Comparison of ENCODE assay signal across 8 cellular contexts in the genomic region with DNA sequence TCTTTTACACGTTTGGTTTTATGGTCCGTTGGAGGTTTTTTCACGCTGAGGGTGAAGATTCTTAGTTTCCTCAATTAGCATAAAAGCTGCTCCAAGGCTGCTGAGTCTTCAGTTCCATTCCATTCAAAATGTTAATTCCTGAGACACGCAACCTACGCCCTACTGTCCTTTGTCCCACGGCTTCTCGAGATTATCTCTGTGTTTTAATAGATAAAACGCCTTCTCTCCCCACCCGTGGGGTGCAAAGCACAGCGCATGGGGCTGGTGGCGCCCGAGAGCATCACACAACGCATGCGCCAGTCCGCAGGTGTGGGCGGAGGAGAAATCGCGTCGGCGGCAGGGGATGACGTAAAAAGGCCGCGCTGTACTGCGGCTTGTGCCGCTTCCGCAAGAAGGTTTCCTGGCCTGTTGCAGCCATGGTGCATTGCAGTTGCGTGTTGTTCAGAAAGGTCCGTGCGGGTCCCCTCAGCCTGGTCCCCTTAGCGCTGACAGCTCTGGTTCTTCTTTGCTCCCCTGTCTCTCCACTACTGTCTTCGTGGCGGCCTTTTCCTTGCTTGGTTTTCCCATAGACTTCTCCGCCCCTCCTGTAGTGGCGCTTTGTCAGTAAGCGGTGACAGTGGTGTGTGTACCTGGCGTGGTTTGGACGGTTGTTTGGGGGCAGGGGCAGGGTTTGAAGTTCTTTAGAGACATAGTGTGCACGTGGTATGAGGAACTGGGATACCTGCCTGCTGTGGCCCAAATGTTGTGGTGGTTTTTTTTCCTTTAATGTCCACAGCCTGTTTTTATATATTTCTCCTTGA. TPM values are rescaled to one million over a fixed set of nuclear protein-coding genes. Genes with fewer than 3 reads are reported as not detected.
DNase-seq lines count a peak whose midpoint lies in the region; ATAC-seq and TF ChIP-seq lines count a peak whose summit lies in the region.

TSS of gene GTPBP10 (plus strand) at position 391 of the 800 bp plus-strand sequence. CDS start at position 417, 26 bp downstream.

- H3K9me3 Mint-ChIP-seq in CD4-positive, CD25-positive, alpha-beta regulatory T cell, result peaks cover 0 to 2% (median 0%) of the 10 kb centered on the region in 7 donors

- H3K4me3 ChIP-seq in CD4-positive, CD25-positive, alpha-beta regulatory T cell (ENCODE audit: low read depth, low read length), result peak within 1 kb of the TSS; percentile 99
- H3K4me3 ChIP-seq in liver (ENCODE audit: low read depth in 1 of 3, low read length in 3 of 3), result peak within 1 kb of the TSS; percentile 60 to 97 (median 76)

- under 1% methylated on average over 38 of the region's 38 CpGs for WGBS in liver

- peak; percentile 89 to 98 (median 95) for DNase-seq in CD4-positive, CD25-positive, alpha-beta regulatory T cell
- DNase-seq in NCI-H748 treated with DMSO at 0.1 percent for 48 hours (lab: John Stamatoyannopoulos, UW), result peak; percentile 91
- peak; percentile 95 for DNase-seq in activated CD4-positive, alpha-beta T cell treated with anti-CD3 and anti-CD28 coated beads, Interleukin-2, amount 50 U/mL, for 4 hours
- peak; percentile 92 to 95 for DNase-seq in dermis microvascular lymphatic vessel endothelial cell (ENCODE audit: low read depth in 2 of 2)
- DNase-seq in stimulated activated CD4-positive, alpha-beta T cell treated with anti-CD3 and anti-CD28 coated beads, Interleukin-4, amount 100 ng/mL, for 24 hours, result peak; percentile 96

- peak within 1 kb of the TSS; percentile 94 to 96 for H3K9ac ChIP-seq in liver (ENCODE audit: low read depth in 1 of 2, low read length in 2 of 2)

- peak; percentile 74 for TF ChIP-seq CTCF in liver (IDR thresholded peaks at IDR 0.05; ENCODE audit: low read depth, low read length, missing input control)

- H3K27me3 Mint-ChIP-seq in CD4-positive, CD25-positive, alpha-beta regulatory T cell, result peaks cover 11% of the 10 kb centered on the region

- no peaks in the 10 kb centered on the region for H3K9me3 ChIP-seq in CD4-positive, CD25-positive, alpha-beta regulatory T cell (ENCODE audit: control insufficient read depth in 2 of 2, low read length in 2 of 2)
- no peaks in the 10 kb centered on the region for H3K9me3 ChIP-seq in liver (ENCODE audit: control insufficient read depth in 4 of 4, low read length in 3 of 4)

- H3K4me1 Mint-ChIP-seq in CD4-positive, CD25-positive, alpha-beta regulatory T cell, result peaks cover 33 to 61% (median 42%) of the 10 kb centered on the region in 4 donors

- peak within 1 kb of the TSS; percentile 95 to 99 (median 98) for H3K4me3 Mint-ChIP-seq in CD4-positive, CD25-positive, alpha-beta regulatory T cell

- H3K27me3 ChIP-seq in CD4-positive, CD25-positive, alpha-beta regulatory T cell (ENCODE audit: control insufficient read depth, insufficient read depth, low read length), result no peaks in the 10 kb centered on the region
- no peaks in the 10 kb centered on the region for H3K27me3 ChIP-seq in liver (ENCODE audit: control insufficient read depth in 4 of 4, insufficient read depth in 4 of 4, low read length in 3 of 4)

- H3K36me3 ChIP-seq in CD4-positive, CD25-positive, alpha-beta regulatory T cell (ENCODE audit: control insufficient read depth, insufficient read depth, low read length), result peaks cover 3% of the 10 kb centered on the region
- no peaks in the 10 kb centered on the region for H3K36me3 ChIP-seq in liver (ENCODE audit: control insufficient read depth in 4 of 4, insufficient read depth in 3 of 4, low read depth in 1 of 4, low read length in 3 of 4)

- peak within 1 kb of the TSS; percentile 93 for H3K27ac ChIP-seq in CD4-positive, CD25-positive, alpha-beta regulatory T cell (ENCODE audit: insufficient read depth, low read length, poor library complexity, severe bottlenecking)
- peak within 1 kb of the TSS; percentile 87 to 96 for H3K27ac ChIP-seq in liver (ENCODE audit: low read depth in 1 of 2, low read length in 2 of 2)

- peak within 1 kb of the TSS; percentile 97 to 100 (median 99) for H3K27ac Mint-ChIP-seq in CD4-positive, CD25-positive, alpha-beta regulatory T cell

- H3K36me3 Mint-ChIP-seq in CD4-positive, CD25-positive, alpha-beta regulatory T cell, result peaks cover 24% of the 10 kb centered on the region

- peak; percentile 94 to 98 for ATAC-seq in CD4-positive, CD25-positive, alpha-beta regulatory T cell (ENCODE audit: low read depth in 2 of 2)
- ATAC-seq in GM19395 (IDR thresholded peaks at IDR 0.05; ENCODE audit: unreplicated experiment), result peak; percentile 95
- peak; percentile 94 for ATAC-seq in HG03565 (IDR thresholded peaks at IDR 0.05; ENCODE audit: unreplicated experiment)

- peaks cover 32% of the 10 kb centered on the region for H3K4me1 ChIP-seq in CD4-positive, CD25-positive, alpha-beta regulatory T cell (ENCODE audit: control insufficient read depth, insufficient read depth, low read length, poor library complexity, severe bottlenecking)
- peaks cover 3 to 18% (median 4%) of the 10 kb centered on the region in 4 donors for H3K4me1 ChIP-seq in liver (ENCODE audit: control insufficient read depth in 4 of 4, insufficient read depth in 4 of 4, low read length in 3 of 4)

- TF ChIP-seq RAD21 in liver (IDR thresholded peaks at IDR 0.05), result peak; percentile 33 to 54

TF ChIP-seq in liver, 16 proteins besides CTCF, POLR2A, EP300 and RAD21:
- TF ChIP-seq HNF4G (IDR thresholded peaks at IDR 0.05) (peak; percentile 76), FOXA1 (IDR thresholded peaks at IDR 0.05) (peak; percentile 32), MAX (IDR thresholded peaks at IDR 0.05) (peak; percentile 92), RXRA (IDR thresholded peaks at IDR 0.05) (peak; percentile 42 to 60), JUND (IDR thresholded peaks at IDR 0.05) (peak in 1 of 2 donors; percentile 45), SP1 (IDR thresholded peaks at IDR 0.05) (peak; percentile 85), GABPA (IDR thresholded peaks at IDR 0.05 in 1 of 2, conservative IDR thresholded peaks at IDR 0.05 in 1 of 2) (peak in 1 of 2 donors; percentile 83), HNF4A (conservative IDR thresholded peaks at IDR 0.05) (peak; percentile 89 to 92), ATF3 (IDR thresholded peaks at IDR 0.05) (peak; percentile 57), EGR1 (IDR thresholded peaks at IDR 0.05; ENCODE audit: low read depth in 2 of 2) (peak; percentile 91 to 97), YY1 (IDR thresholded peaks at IDR 0.05) (peak; percentile 95), TAF1 (conservative IDR thresholded peaks at IDR 0.05) (peak; percentile 90), FOXA2 (IDR thresholded peaks at IDR 0.05) (peak; percentile 20), NR2F2 (IDR thresholded peaks at IDR 0.05) (no peak)
- TF ChIP-seq, protein P1, sequence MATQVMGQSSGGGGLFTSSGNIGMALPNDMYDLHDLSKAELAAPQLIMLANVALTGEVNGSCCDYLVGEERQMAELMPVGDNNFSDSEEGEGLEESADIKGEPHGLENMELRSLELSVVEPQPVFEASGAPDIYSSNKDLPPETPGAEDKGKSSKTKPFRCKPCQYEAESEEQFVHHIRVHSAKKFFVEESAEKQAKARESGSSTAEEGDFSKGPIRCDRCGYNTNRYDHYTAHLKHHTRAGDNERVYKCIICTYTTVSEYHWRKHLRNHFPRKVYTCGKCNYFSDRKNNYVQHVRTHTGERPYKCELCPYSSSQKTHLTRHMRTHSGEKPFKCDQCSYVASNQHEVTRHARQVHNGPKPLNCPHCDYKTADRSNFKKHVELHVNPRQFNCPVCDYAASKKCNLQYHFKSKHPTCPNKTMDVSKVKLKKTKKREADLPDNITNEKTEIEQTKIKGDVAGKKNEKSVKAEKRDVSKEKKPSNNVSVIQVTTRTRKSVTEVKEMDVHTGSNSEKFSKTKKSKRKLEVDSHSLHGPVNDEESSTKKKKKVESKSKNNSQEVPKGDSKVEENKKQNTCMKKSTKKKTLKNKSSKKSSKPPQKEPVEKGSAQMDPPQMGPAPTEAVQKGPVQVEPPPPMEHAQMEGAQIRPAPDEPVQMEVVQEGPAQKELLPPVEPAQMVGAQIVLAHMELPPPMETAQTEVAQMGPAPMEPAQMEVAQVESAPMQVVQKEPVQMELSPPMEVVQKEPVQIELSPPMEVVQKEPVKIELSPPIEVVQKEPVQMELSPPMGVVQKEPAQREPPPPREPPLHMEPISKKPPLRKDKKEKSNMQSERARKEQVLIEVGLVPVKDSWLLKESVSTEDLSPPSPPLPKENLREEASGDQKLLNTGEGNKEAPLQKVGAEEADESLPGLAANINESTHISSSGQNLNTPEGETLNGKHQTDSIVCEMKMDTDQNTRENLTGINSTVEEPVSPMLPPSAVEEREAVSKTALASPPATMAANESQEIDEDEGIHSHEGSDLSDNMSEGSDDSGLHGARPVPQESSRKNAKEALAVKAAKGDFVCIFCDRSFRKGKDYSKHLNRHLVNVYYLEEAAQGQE (IDR thresholded peaks at IDR 0.05), result peak; percentile 76
- TF ChIP-seq, protein P2, sequence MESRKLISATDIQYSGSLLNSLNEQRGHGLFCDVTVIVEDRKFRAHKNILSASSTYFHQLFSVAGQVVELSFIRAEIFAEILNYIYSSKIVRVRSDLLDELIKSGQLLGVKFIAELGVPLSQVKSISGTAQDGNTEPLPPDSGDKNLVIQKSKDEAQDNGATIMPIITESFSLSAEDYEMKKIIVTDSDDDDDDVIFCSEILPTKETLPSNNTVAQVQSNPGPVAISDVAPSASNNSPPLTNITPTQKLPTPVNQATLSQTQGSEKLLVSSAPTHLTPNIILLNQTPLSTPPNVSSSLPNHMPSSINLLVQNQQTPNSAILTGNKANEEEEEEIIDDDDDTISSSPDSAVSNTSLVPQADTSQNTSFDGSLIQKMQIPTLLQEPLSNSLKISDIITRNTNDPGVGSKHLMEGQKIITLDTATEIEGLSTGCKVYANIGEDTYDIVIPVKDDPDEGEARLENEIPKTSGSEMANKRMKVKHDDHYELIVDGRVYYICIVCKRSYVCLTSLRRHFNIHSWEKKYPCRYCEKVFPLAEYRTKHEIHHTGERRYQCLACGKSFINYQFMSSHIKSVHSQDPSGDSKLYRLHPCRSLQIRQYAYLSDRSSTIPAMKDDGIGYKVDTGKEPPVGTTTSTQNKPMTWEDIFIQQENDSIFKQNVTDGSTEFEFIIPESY (IDR thresholded peaks at IDR 0.05), result peak; percentile 93

RNA-seq across cellular contexts. Expression of gene GTPBP10, which starts in this region (rescaled TPM):
- 27.2 TPM for total RNA-seq in CD4-positive, CD25-positive, alpha-beta regulatory T cell
- 10 to 100 TPM; 34.9 to 49.1 (median 41.5) TPM for polyA plus RNA-seq in CD4-positive, CD25-positive, alpha-beta regulatory T cell
- 4.4 and 4.7 TPM in 2 replicates for total RNA-seq in dermis microvascular lymphatic vessel endothelial cell
- total RNA-seq in liver, result 10 to 100 TPM in 1 of 2 donors, 1 to 10 TPM in 1; 6.5 to 18.9 TPM
- 10 to 100 TPM in 1 of 2 donors, 1 to 10 TPM in 1; 7.2 to 17.3 TPM for polyA plus RNA-seq in liver

Comparison
In these comparisons a context has a peak if more than half of its experiments do, and no peak if none do; other contexts are left out.
1. Peak in every context shown above with its lines: DNase-seq, ATAC-seq, H3K4me3 ChIP-seq and H3K27ac ChIP-seq.